8 cellular contexts compared by ENCODE assay signal in the genomic region with DNA sequence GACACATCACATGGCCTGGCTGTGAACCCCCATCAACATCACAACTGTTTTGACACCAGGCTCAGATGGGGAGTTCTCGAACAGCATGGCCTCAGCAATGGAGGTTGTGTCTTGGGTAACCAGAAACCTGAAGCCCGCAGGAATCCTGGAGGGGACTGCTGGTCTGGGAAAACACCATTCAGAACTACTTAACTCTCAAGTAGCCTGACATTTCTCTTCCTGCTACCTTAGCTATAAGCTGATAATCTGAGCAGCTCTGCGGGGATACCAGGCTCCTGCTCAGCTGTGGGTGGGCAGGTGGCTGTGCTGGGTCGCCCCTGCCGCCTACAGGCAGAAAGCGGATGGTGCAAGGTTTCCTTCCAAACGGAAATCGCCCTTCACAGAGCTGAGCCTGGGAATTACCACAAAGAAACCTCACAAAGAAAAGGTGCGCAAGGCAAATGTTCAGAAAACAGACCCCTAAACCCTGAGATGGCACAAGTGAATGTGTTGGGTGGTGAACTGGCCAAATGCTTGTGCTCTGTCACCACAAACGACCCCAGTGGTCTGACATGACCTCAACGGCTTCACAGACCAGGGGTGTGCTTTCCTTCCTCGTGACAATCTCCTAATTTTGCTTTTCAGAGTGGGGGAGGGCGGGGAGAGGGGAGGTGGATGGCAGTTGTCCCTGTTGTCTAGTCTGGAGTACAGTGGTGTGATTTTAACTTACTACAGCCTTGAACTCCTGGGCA. TPM values are rescaled to one million over a fixed set of nuclear protein-coding genes. Genes with fewer than 3 reads are reported as not detected.
DNase-seq lines count a peak whose midpoint lies in the region; ATAC-seq, FAIRE-seq and TF ChIP-seq lines count a peak whose summit lies in the region.

No MANE protein-coding gene starts in this region.

- H3K79me2 ChIP-seq in K562 (ENCODE audit: control insufficient read depth, insufficient read depth, low read length) = no peaks in the 10 kb centered on the region

- H3K9ac ChIP-seq in K562 (ENCODE audit: insufficient read depth in 1 of 2, low read depth in 2 of 2, low read length in 2 of 2) = peak overlapping the region; percentile 18 to 56; a peak in 3 of 4 replicates

- no peak for TF ChIP-seq EP300 in K562 (IDR thresholded peaks at IDR 0.05; ENCODE audit: low read length)

- BruUV-seq in K562 (replicated peaks; lab: Mats Ljungman, UMichigan) = no TSS peak

- no peaks in the 10 kb centered on the region for H3K27me3 Mint-ChIP-seq in T-helper 17 cell

- H3K27me3 ChIP-seq in K562 (ENCODE audit: control insufficient read depth in 2 of 2, insufficient read depth in 2 of 2, low read length in 2 of 2) = no peaks in the 10 kb centered on the region

- in situ Hi-C loops in K562 (cut with MboI) = no loop called here

- POLR2A ChIA-PET in K562 (lab: Yijun Ruan, JAX) = interaction anchor here (0.8 to 1.4 kb wide), 3 partner anchors 14 to 29 kb away, joined by 3 to 9 read pairs (median 3); a partner anchor contains a TSS

- 13% methylated on average over 11 of the region's 13 CpGs for WGBS in K562 (ENCODE audit: insufficient coverage, low coverage, missing lambda C conversion rate)

- H3K9me1 ChIP-seq in K562 (ENCODE audit: control insufficient read depth, insufficient read depth, low read length) = no peaks in the 10 kb centered on the region

- peaks cover 4% of the 10 kb centered on the region for H3K36me3 Mint-ChIP-seq in T-helper 17 cell (ENCODE audit: low read depth)

- peak overlapping the region; percentile 75 for H3K27ac Mint-ChIP-seq in T-helper 17 cell

- ATAC-seq in HG02623 (IDR thresholded peaks at IDR 0.05; ENCODE audit: unreplicated experiment) (peak; percentile 56), T-helper 17 cell (peak; percentile 92), K562 (peak; percentile 89)

- CTCF ChIA-PET in K562 (lab: Yijun Ruan, JAX; ENCODE audit: low intra/inter-chr PET ratio) = interaction anchor here (0.9 to 1.3 kb wide), 2 partner anchors 41 to 259 kb away, joined by 3 to 5 read pairs; no protein-coding TSS in a partner anchor

- intact Hi-C loops in K562 (cut with micrococcal nuclease) = loop anchor here (5.0 kb wide), 1 partner anchor 42 kb away; no protein-coding TSS in a partner anchor

- peak overlapping the region; percentile 54 for H3K4me2 ChIP-seq in K562 (ENCODE audit: insufficient read depth, low read length)

- peak; percentile 82 to 86 for TF ChIP-seq RAD21 in K562 (CRISPR knock-in tag; conservative IDR thresholded peaks at IDR 0.05 in 1 of 2, IDR thresholded peaks at IDR 0.05 in 1 of 2)

- H3K4me3 ChIP-seq in NB4 (ENCODE audit: low read depth, low read length) (no peak overlapping the region), K562 (no peak overlapping the region)

- TF ChIP-seq POLR2A in NB4 (IDR thresholded peaks at IDR 0.05; ENCODE audit: extremely low read depth, insufficient read length) = no peak
- TF ChIP-seq POLR2A in K562 (conservative IDR thresholded peaks at IDR 0.05) = no peak

- H3K27ac ChIP-seq in K562 (ENCODE audit: extremely low read depth, low read depth, low read length) = peak overlapping the region; percentile 77

- no peak overlapping the region for H3K4me3 Mint-ChIP-seq in T-helper 17 cell

- H3K9me3 ChIP-seq in T-helper 17 cell (ENCODE audit: control insufficient read depth, low read length, poor library complexity, severe bottlenecking) (no peaks in the 10 kb centered on the region), K562 (replicated peaks; ENCODE audit: control insufficient read depth, insufficient read depth, low read depth, low read length) (no peaks in the 10 kb centered on the region)

- peaks cover 8% of the 10 kb centered on the region for H3K4me1 Mint-ChIP-seq in T-helper 17 cell

- peak; percentile 81 for TF ChIP-seq CTCF in NB4 (IDR thresholded peaks at IDR 0.05; ENCODE audit: low read depth, low read length)
- peak; percentile 80 to 92 (median 88) for TF ChIP-seq CTCF in K562 (IDR thresholded peaks at IDR 0.05 in 2 of 3, conservative IDR thresholded peaks at IDR 0.05 in 1 of 3; ENCODE audit: insufficient read depth in 2 of 3, low read depth in 1 of 3, low read length in 3 of 3)

- FAIRE-seq in K562 (lab: Jason Lieb, UNC) = peak; percentile 91

- peaks cover 7 to 23% of the 10 kb centered on the region in 2 experiments; a peak in 4 of 5 replicates for H3K4me1 ChIP-seq in K562 (replicated peaks in 1 of 2; ENCODE audit: control insufficient read depth in 2 of 2, insufficient read depth in 2 of 2, low read length in 2 of 2)

- H2AFZ ChIP-seq in K562 (ENCODE audit: low read depth, low read length) = peak overlapping the region; percentile 88

- peaks cover 9% of the 10 kb centered on the region; the same call in 1 of the 2 replicates for H4K20me1 ChIP-seq in K562 (replicated peaks; ENCODE audit: control insufficient read depth, insufficient read depth, low read length)

- DNase-seq in SIG-M5 treated with dmso at 0.1 percent for 504 hours (lab: John Stamatoyannopoulos, UW; ENCODE audit: unreplicated experiment) = peak; percentile 46
- no peak for DNase-seq in SIG-M5 (lab: John Stamatoyannopoulos, UW)
- DNase-seq in NB4 (ENCODE audit: low read depth) = peak; percentile 73
- DNase-seq in T-helper 17 cell = peak; percentile 23 to 38 (median 32)
- DNase-seq in K562 (ENCODE audit: extremely low read depth in 1 of 4, low spot score in 3 of 4) = peak; percentile 65 to 76 (median 69)
- DNase-seq in iris pigment epithelial cell (ENCODE audit: low read depth) = peak; percentile 75
- DNase-seq in stimulated activated CD4-positive, alpha-beta T cell treated with anti-CD3 and anti-CD28 coated beads, Interleukin-1b, Interleukin-23, amount 100 ng/mL, for 1 hour (ENCODE audit: low read depth in 2 of 2) = peak; percentile 16 to 27

- peaks cover 35% of the 10 kb centered on the region; the same call in 2 of the 3 replicates for H3K36me3 ChIP-seq in K562 (ENCODE audit: control insufficient read depth, insufficient read depth, low read length)

TF ChIP-seq in K562, 482 proteins besides CTCF, POLR2A, EP300 and RAD21 (continues in another document):
- no peak for TF ChIP-seq ZNF12 (CRISPR knock-in tag; IDR thresholded peaks at IDR 0.05)
- 0 out of 2 replicates have a peak, but pooled peaks have one; percentile 21 for TF ChIP-seq XRCC5 (IDR thresholded peaks at IDR 0.05; ENCODE audit: low read depth, low read length)
- TF ChIP-seq ATF7 (IDR thresholded peaks at IDR 0.05) = peak; percentile 34; the same call in 1 of the 2 replicates
- TF ChIP-seq HCFC1 (IDR thresholded peaks at IDR 0.05; ENCODE audit: low read depth, low read length) = 0 out of 2 replicates have a peak, but pooled peaks have one; percentile 20
- TF ChIP-seq, protein P1, sequence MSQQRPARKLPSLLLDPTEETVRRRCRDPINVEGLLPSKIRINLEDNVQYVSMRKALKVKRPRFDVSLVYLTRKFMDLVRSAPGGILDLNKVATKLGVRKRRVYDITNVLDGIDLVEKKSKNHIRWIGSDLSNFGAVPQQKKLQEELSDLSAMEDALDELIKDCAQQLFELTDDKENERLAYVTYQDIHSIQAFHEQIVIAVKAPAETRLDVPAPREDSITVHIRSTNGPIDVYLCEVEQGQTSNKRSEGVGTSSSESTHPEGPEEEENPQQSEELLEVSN (IDR thresholded peaks at IDR 0.05; ENCODE audit: borderline replicate concordance in 1 of 2, extremely low read depth in 1 of 2, insufficient read depth in 1 of 2, insufficient read length in 1 of 2, low read depth in 1 of 2, low read length in 1 of 2, poor library complexity in 1 of 2, severe bottlenecking in 1 of 2) = peak in 1 of 2 experiments; percentile 16
- TF ChIP-seq NBN (IDR thresholded peaks at IDR 0.05; ENCODE audit: low read depth) = 0 out of 2 replicates have a peak, but pooled peaks have one; percentile 32
- no peak for TF ChIP-seq SRSF3 (IDR thresholded peaks at IDR 0.05; ENCODE audit: insufficient read depth, low read length)

RNA-seq across cellular contexts. Expression of a gene that starts 29.5 kb away (rescaled TPM):
- total RNA-seq in T-helper 17 cell = 10 to 100 TPM; 63.8 to 71.5 TPM
- total RNA-seq in K562 (2011; cell fraction: chromatin; rRNA removed; ENCODE audit: low replicate concordance) = 174 and 330 TPM in 2 replicates
- 139 and 146 TPM in 2 replicates for total RNA-seq in K562 (2011; cell fraction: nucleolus; rRNA removed)
- total RNA-seq in K562 (2011; cell fraction: nucleoplasm; rRNA removed) = 189 and 260 TPM in 2 replicates
- total RNA-seq in K562 (2014; rRNA removed) = 150 and 171 TPM in 2 replicates
- 157 and 183 TPM in 2 replicates for total RNA-seq in K562 (2014; rRNA removed; fragmentation: Illumina TruSeq; extraction: Trizol)
- total RNA-seq in K562 (2015; rRNA removed; fragmentation: Illumina TruSeq; extraction: Trizol) = 156 and 164 TPM in 2 replicates
- total RNA-seq in K562 (2021) = 128 and 142 TPM in 2 replicates
- polyA plus RNA-seq in K562 (2011; rRNA removed) = 139 and 174 TPM in 2 replicates
- polyA plus RNA-seq in K562 (2011; cell fraction: cytosol; rRNA removed) = 84.9 and 100 TPM in 2 replicates
- 170 and 187 TPM in 2 replicates for polyA plus RNA-seq in K562 (2011; cell fraction: nucleus; rRNA removed)
- polyA plus RNA-seq in K562 (2012) = 122 and 132 TPM in 2 replicates
- polyA plus RNA-seq in K562 (2014; fragmentation: Illumina TruSeq; extraction: Trizol) = 150 and 160 TPM in 2 replicates
- 10 to 100 TPM; 53.5 to 69.8 TPM for polyA plus RNA-seq in K562 (2014; fragmentation: Nextera tagmentation; extraction: Ambion mirVana)
- polyA plus RNA-seq in K562 (2014; rRNA removed) = 232 and 276 TPM in 2 replicates
- polyA minus RNA-seq in K562 (2011; rRNA and poly(A)+ RNA removed) = 156 and 164 TPM in 2 replicates
- polyA minus RNA-seq in K562 (2011; cell fraction: cytosol; rRNA and poly(A)+ RNA removed) = 70.9 and 78.5 TPM in 2 replicates
- polyA minus RNA-seq in K562 (2011; cell fraction: nucleus; rRNA and poly(A)+ RNA removed) = 156 and 184 TPM in 2 replicates

RNA-seq across cellular contexts. Expression of a gene that starts 29.8 kb away (rescaled TPM):
- total RNA-seq in T-helper 17 cell = 10 to 100 TPM; 10.6 to 10.9 TPM
- 27.5 and 51.1 TPM in 2 replicates for total RNA-seq in K562 (2011; cell fraction: chromatin; rRNA removed; ENCODE audit: low replicate concordance)
- 29.0 and 30.2 TPM in 2 replicates for total RNA-seq in K562 (2011; cell fraction: nucleolus; rRNA removed)
- total RNA-seq in K562 (2011; cell fraction: nucleoplasm; rRNA removed) = 29.8 and 32.3 TPM in 2 replicates
- total RNA-seq in K562 (2014; rRNA removed) = 15.6 and 15.9 TPM in 2 replicates
- total RNA-seq in K562 (2014; rRNA removed; fragmentation: Illumina TruSeq; extraction: Trizol) = 38.6 and 42.7 TPM in 2 replicates
- 34.1 and 35.0 TPM in 2 replicates for total RNA-seq in K562 (2015; rRNA removed; fragmentation: Illumina TruSeq; extraction: Trizol)
- total RNA-seq in K562 (2021) = 29.2 and 30.6 TPM in 2 replicates
- polyA plus RNA-seq in K562 (2011; rRNA removed) = 25.9 and 36.0 TPM in 2 replicates
- polyA plus RNA-seq in K562 (2011; cell fraction: cytosol; rRNA removed) = 12.0 and 17.2 TPM in 2 replicates
- polyA plus RNA-seq in K562 (2011; cell fraction: nucleus; rRNA removed) = 15.6 and 16.5 TPM in 2 replicates
- 33.1 and 37.6 TPM in 2 replicates for polyA plus RNA-seq in K562 (2012)
- 41.3 and 45.1 TPM in 2 replicates for polyA plus RNA-seq in K562 (2014; fragmentation: Illumina TruSeq; extraction: Trizol)
- polyA plus RNA-seq in K562 (2014; fragmentation: Nextera tagmentation; extraction: Ambion mirVana) = 10 to 100 TPM; 13.4 to 20.7 TPM
- 23.1 and 27.3 TPM in 2 replicates for polyA plus RNA-seq in K562 (2014; rRNA removed)
- polyA minus RNA-seq in K562 (2011; rRNA and poly(A)+ RNA removed) = 35.0 and 37.2 TPM in 2 replicates
- polyA minus RNA-seq in K562 (2011; cell fraction: cytosol; rRNA and poly(A)+ RNA removed) = 19.7 and 26.8 TPM in 2 replicates
- polyA minus RNA-seq in K562 (2011; cell fraction: nucleus; rRNA and poly(A)+ RNA removed) = 16.3 and 30.9 TPM in 2 replicates
